ENCODE assay signal across 1 cellular context in genomic region chr1:23530089-23530749, GRCh38.
TF ChIP-seq lines count a peak whose summit lies in the region.

No MANE protein-coding gene starts in this region.

TF ChIP-seq in HepG2, 621 proteins besides CTCF, POLR2A, EP300 and RAD21:
- 0 out of 2 replicates have a peak, but pooled peaks have one; percentile 39 for TF ChIP-seq SNAI1 (CRISPR knock-in tag; IDR thresholded peaks at IDR 0.05; ENCODE audit: borderline replicate concordance)
- TF ChIP-seq ZNF773 (CRISPR knock-in tag; IDR thresholded peaks at IDR 0.05; ENCODE audit: borderline replicate concordance) = 0 out of 2 replicates have a peak, but pooled peaks have one; percentile 44
- TF ChIP-seq SPEN (CRISPR knock-in tag; IDR thresholded peaks at IDR 0.05; ENCODE audit: low read depth) = no peak
- TF ChIP-seq MXD1 (CRISPR knock-in tag; IDR thresholded peaks at IDR 0.05) = 0 out of 2 replicates have a peak, but pooled peaks have one; percentile 17
- 0 out of 2 replicates have a peak, but pooled peaks have one; percentile 27 for TF ChIP-seq ZNF280B (CRISPR knock-in tag; IDR thresholded peaks at IDR 0.05; ENCODE audit: borderline replicate concordance)
- no peak for TF ChIP-seq SP2 (CRISPR knock-in tag; IDR thresholded peaks at IDR 0.05)
- no peak for TF ChIP-seq NONO (IDR thresholded peaks at IDR 0.05)
- peak; percentile 40 for TF ChIP-seq NONO (CRISPR knock-in tag; conservative IDR thresholded peaks at IDR 0.05)
- TF ChIP-seq ZNF883 (CRISPR knock-in tag; IDR thresholded peaks at IDR 0.05; ENCODE audit: not compliant biosample characterization) = peak; percentile 19
- peak; percentile 27; the same call in 1 of the 2 replicates for TF ChIP-seq ZMYM3 (CRISPR knock-in tag; IDR thresholded peaks at IDR 0.05)
- TF ChIP-seq ZNF691 (CRISPR knock-in tag; IDR thresholded peaks at IDR 0.05; ENCODE audit: borderline replicate concordance, low read depth) = peak; percentile 99
- TF ChIP-seq ZNF777 (CRISPR knock-in tag; IDR thresholded peaks at IDR 0.05) = peak; percentile 94
- no peak for TF ChIP-seq POGZ (CRISPR knock-in tag; IDR thresholded peaks at IDR 0.05)
- 0 out of 2 replicates have a peak, but pooled peaks have one; percentile 12 for TF ChIP-seq ZNF672 (CRISPR knock-in tag; IDR thresholded peaks at IDR 0.05)
- TF ChIP-seq MAX (IDR thresholded peaks at IDR 0.05) = peak; percentile 1; the same call in 1 of the 2 replicates
- TF ChIP-seq CBFB (CRISPR knock-in tag; IDR thresholded peaks at IDR 0.05) = no peak
- 0 out of 2 replicates have a peak, but pooled peaks have one; percentile 1 for TF ChIP-seq KMT2A (CRISPR knock-in tag; IDR thresholded peaks at IDR 0.05)
- TF ChIP-seq KLF16 (CRISPR knock-in tag; IDR thresholded peaks at IDR 0.05) = 0 out of 4 replicates have a peak, but pooled peaks of 1 of the 2 experiments have one; percentile 14
- peak; percentile 53; the same call in 1 of the 2 replicates for TF ChIP-seq ZNF24 (IDR thresholded peaks at IDR 0.05)
